1 cellular context compared by ENCODE assay signal in genomic region chrX:71181558-71181909, GRCh38.
TF ChIP-seq lines count a peak whose summit lies in the region.

No MANE protein-coding gene starts in this region.

TF ChIP-seq in IMR-90, 13 proteins besides CTCF, POLR2A, EP300 and RAD21 (continued from another document):
- no peak for TF ChIP-seq ELK1 (IDR thresholded peaks at IDR 0.05; ENCODE audit: borderline replicate concordance, low read depth, low read length)
- no peak for TF ChIP-seq MAZ (IDR thresholded peaks at IDR 0.05; ENCODE audit: borderline replicate concordance, low read depth, low read length)
- TF ChIP-seq RFX5 (IDR thresholded peaks at IDR 0.05; ENCODE audit: low read depth, low read length): no peak
- no peak for TF ChIP-seq SMC3 (IDR thresholded peaks at IDR 0.05; ENCODE audit: low read depth, low read length)
- TF ChIP-seq CEBPB (IDR thresholded peaks at IDR 0.05; ENCODE audit: low read depth, low read length): no peak
- TF ChIP-seq MXI1 (IDR thresholded peaks at IDR 0.05; ENCODE audit: borderline replicate concordance, low read depth, low read length): no peak
- no peak for TF ChIP-seq MAFK (IDR thresholded peaks at IDR 0.05; ENCODE audit: low read depth, low read length)
- TF ChIP-seq CHD1 (IDR thresholded peaks at IDR 0.05; ENCODE audit: low read depth, low read length): no peak
- TF ChIP-seq USF2 (IDR thresholded peaks at IDR 0.05; ENCODE audit: low read depth, low read length): no peak
